ENCODE assay signal across 12 cellular contexts in genomic region chr4:163866728-163867313, GRCh38.
DNase-seq lines count a peak whose midpoint lies in the region; ATAC-seq, FAIRE-seq and TF ChIP-seq lines count a peak whose summit lies in the region.
"Had no signal": no experiment of that assay in that cellular context is flagged by ENCODE, and none has a peak within 500 bp of the region (broad histone marks: within the 10 kb centered on the region; RNA-seq: fewer than 3 reads in every experiment).

No MANE protein-coding gene starts in this region.

- H4K8ac ChIP-seq in IMR-90 (ENCODE audit: low read depth in 2 of 2, low read length in 2 of 2), result no peak overlapping the region

- in situ Hi-C loops in IMR-90 (cut with MboI; ENCODE audit: low sequenced_read_pairs), result no loop called here

- no peaks in the 10 kb centered on the region for H3K9me1 ChIP-seq in IMR-90 (ENCODE audit: insufficient read depth, low read length)

- CTCF ChIA-PET in IMR-90 (lab: Yijun Ruan, JAX), result no interaction called here

- peak overlapping the region; percentile 28; the same call in 1 of the 2 replicates for H3K4me2 ChIP-seq in IMR-90 (ENCODE audit: low read depth, low read length)
- H3K4me2 ChIP-seq in fibroblast of lung (ENCODE audit: extremely low read depth, insufficient read depth, low read length), result no peak overlapping the region

- no peak for TF ChIP-seq RAD21 in IMR-90 (IDR thresholded peaks at IDR 0.05; ENCODE audit: low read length)

- H3K9ac ChIP-seq in IMR-90 (ENCODE audit: low read depth, low read length) (no peak overlapping the region), fibroblast of lung (ENCODE audit: insufficient read depth, low read length) (no peak overlapping the region)

- ATAC-seq in GM18861 (IDR thresholded peaks at IDR 0.05; ENCODE audit: unreplicated experiment), result peak; percentile 51
- no peak for ATAC-seq in IMR-90 (ENCODE audit: low read depth)

- no peak overlapping the region for H2BK120ac ChIP-seq in IMR-90 (ENCODE audit: low read depth, low read length)

- POLR2A ChIA-PET in IMR-90 (lab: Charles Lee; ENCODE audit: unreplicated experiment), result no interaction called here

- no peak overlapping the region for H4K5ac ChIP-seq in IMR-90 (ENCODE audit: low read depth, low read length)

- no peak overlapping the region for H2AK5ac ChIP-seq in IMR-90 (ENCODE audit: low read depth, low read length)

- H2AFZ ChIP-seq in IMR-90 (replicated peaks; ENCODE audit: low read length, poor library complexity), result no peak overlapping the region
- no peak overlapping the region for H2AFZ ChIP-seq in fibroblast of lung (ENCODE audit: low read length)

- no peak overlapping the region for H3K27ac ChIP-seq in IMR-90 (ENCODE audit: insufficient read depth, low read length)
- H3K27ac ChIP-seq in fibroblast of lung (ENCODE audit: insufficient read depth, low read length), result no peak overlapping the region

- H3K56ac ChIP-seq in IMR-90 (ENCODE audit: extremely low read depth, insufficient read depth, low read length), result no peak overlapping the region

- H3K36me3 ChIP-seq in IMR-90 (ENCODE audit: control insufficient read depth, insufficient read depth, low read length), result no peaks in the 10 kb centered on the region
- H3K36me3 ChIP-seq in fibroblast of lung (ENCODE audit: control insufficient read depth, insufficient read depth, low read length), result no peaks in the 10 kb centered on the region

- intact Hi-C loops in IMR-90 (cut with micrococcal nuclease), result no loop called here

- no peak overlapping the region for H2BK5ac ChIP-seq in IMR-90 (ENCODE audit: low read depth, low read length, poor library complexity, severe bottlenecking)

- H3K4me3 ChIP-seq in IMR-90 (ENCODE audit: insufficient read depth, low read depth, low read length), result no peak overlapping the region
- peak overlapping the region in 1 of 4 experiments; percentile 10 for H3K4me3 ChIP-seq in fibroblast of lung (replicated peaks in 1 of 4; ENCODE audit: control extremely low read depth in 1 of 4, insufficient read depth in 1 of 4, low read depth in 3 of 4, low read length in 4 of 4)

- no peaks in the 10 kb centered on the region for H3K79me1 ChIP-seq in IMR-90 (ENCODE audit: low read depth in 1 of 2, low read length in 2 of 2)

- DNase-seq in H54 (ENCODE audit: insufficient read length, low spot score), result peak; percentile 3
- peak; percentile 47 for DNase-seq in IMR-90
- peak; percentile 76 to 88 for DNase-seq in fibroblast of lung (ENCODE audit: low read depth in 2 of 2)
- DNase-seq in NK-92 treated with Interleukin-12 subunit alpha and Interleukin-12 subunit beta, amount 100 ng/mL, for 24 hours (lab: John Stamatoyannopoulos, UW), result no peak
- DNase-seq in epidermal melanocyte (ENCODE audit: insufficient read length, low spot score), result no peak
- no peak for DNase-seq in stimulated activated CD4-positive, alpha-beta T cell treated with anti-CD3 and anti-CD28 coated beads, Interleukin-15, amount 100 ng/mL, for 24 hours
- no peak for DNase-seq in cerebellum (ENCODE audit: low spot score)
- DNase-seq: activated CD4-positive, CD25-positive, alpha-beta regulatory T cell treated with anti-CD3 and anti-CD28 coated beads, Interleukin-2, amount 50 U/mL, for 72 hours; activated naive CD8-positive, alpha-beta T cell treated with anti-CD3 and anti-CD28 coated beads, Interleukin-2, amount 10 ng/mL, durations not matched to agents 7 days and 5 days; DMS79 treated with DMSO at 0.1 percent for 48 hours; kidney had no signal

- no peak overlapping the region for H3K14ac ChIP-seq in IMR-90 (replicated peaks; ENCODE audit: low read depth, low read length)

- H3K4ac ChIP-seq in IMR-90 (ENCODE audit: low read depth, low read length), result no peak overlapping the region

- no peak overlapping the region for H4K91ac ChIP-seq in IMR-90 (ENCODE audit: insufficient read depth, low read depth, low read length)

- H3K23ac ChIP-seq in IMR-90 (ENCODE audit: low read depth, low read length), result no peak overlapping the region

- TF ChIP-seq POLR2A in H54 (IDR thresholded peaks at IDR 0.05; ENCODE audit: low read depth, low read length) (no peak), IMR-90 (IDR thresholded peaks at IDR 0.05; ENCODE audit: low read depth, low read length) (no peak)

- H3K9me3 ChIP-seq in IMR-90 (ENCODE audit: control insufficient read depth, insufficient read depth, low read length), result no peaks in the 10 kb centered on the region
- H3K9me3 ChIP-seq in fibroblast of lung (ENCODE audit: control insufficient read depth, insufficient read depth, low read depth, low read length), result no peaks in the 10 kb centered on the region

- no peak overlapping the region for H2BK20ac ChIP-seq in IMR-90 (ENCODE audit: low read depth, low read length)

- H3K18ac ChIP-seq in IMR-90 (ENCODE audit: low read depth, low read length), result no peak overlapping the region

- no peak for FAIRE-seq in H54 (lab: Jason Lieb, UNC)

- H3K79me2 ChIP-seq in fibroblast of lung (ENCODE audit: control insufficient read depth, insufficient read depth, low read length), result no peaks in the 10 kb centered on the region

- dilution Hi-C loops in IMR-90 (cut with HindIII; ENCODE audit: low sequenced_read_pairs, unreplicated experiment), result no loop called here

- H4K20me1 ChIP-seq in IMR-90 (ENCODE audit: insufficient read depth, low read length) (no peaks in the 10 kb centered on the region), fibroblast of lung (ENCODE audit: control insufficient read depth, extremely low read depth, insufficient read depth, low read length) (no peaks in the 10 kb centered on the region)

- TF ChIP-seq CTCF in IMR-90 (conservative IDR thresholded peaks at IDR 0.05; ENCODE audit: low read depth, low read length) (no peak), fibroblast of lung (conservative IDR thresholded peaks at IDR 0.05 in 1 of 2, IDR thresholded peaks at IDR 0.05 in 1 of 2; ENCODE audit: low read depth in 1 of 2, low read length in 2 of 2) (no peak)

- no peak overlapping the region for H2BK15ac ChIP-seq in IMR-90 (ENCODE audit: low read depth, low read length)

- H2AK9ac ChIP-seq in IMR-90 (replicated peaks; ENCODE audit: low read depth, low read length, poor library complexity), result no peak overlapping the region

- BruUV-seq in IMR-90 (replicated peaks; lab: Mats Ljungman, UMichigan), result no TSS peak

- WGBS in IMR-90 (ENCODE audit: extremely low coverage in 2 of 2, insufficient read length in 1 of 2), 2 experiments, result no CpG with 5 or more reads among the region's 3 CpGs

- no peaks in the 10 kb centered on the region for H3K27me3 ChIP-seq in IMR-90 (ENCODE audit: control insufficient read depth, insufficient read depth, low read length)
- H3K27me3 ChIP-seq in fibroblast of lung (ENCODE audit: control insufficient read depth, insufficient read depth, low read length), result no peaks in the 10 kb centered on the region

- H3K4me1 ChIP-seq in IMR-90 (ENCODE audit: control insufficient read depth, insufficient read depth, low read length) (no peaks in the 10 kb centered on the region), fibroblast of lung (ENCODE audit: control insufficient read depth, extremely low read depth, insufficient read depth, low read length) (no peaks in the 10 kb centered on the region)

TF ChIP-seq in IMR-90, 13 proteins besides CTCF, POLR2A, EP300 and RAD21:
- TF ChIP-seq MXI1 (IDR thresholded peaks at IDR 0.05; ENCODE audit: borderline replicate concordance, low read depth, low read length), result no peak
- TF ChIP-seq USF2 (IDR thresholded peaks at IDR 0.05; ENCODE audit: low read depth, low read length), result peak; percentile 80
- TF ChIP-seq NFE2L2 (IDR thresholded peaks at IDR 0.05; ENCODE audit: low read depth, low read length), result no peak
- TF ChIP-seq MAZ (IDR thresholded peaks at IDR 0.05; ENCODE audit: borderline replicate concordance, low read depth, low read length), result no peak
TF ChIP-seq in IMR-90: peak in this region for 1.

Comparison
In these comparisons a context has a peak if more than half of its experiments do, and no peak if none do; other contexts are left out.
1. DNase-seq: peak in H54 (single experiment), IMR-90 (single experiment) and fibroblast of lung (2 of 2); none in NK-92 treated with Interleukin-12 subunit alpha and Interleukin-12 subunit beta, amount 100 ng/mL, for 24 hours (single experiment), epidermal melanocyte (single experiment), stimulated activated CD4-positive, alpha-beta T cell treated with anti-CD3 and anti-CD28 coated beads, Interleukin-15, amount 100 ng/mL, for 24 hours (single experiment) and cerebellum (single experiment).